In genomic region chr10:100928039-100928438, GRCh38 we compare ENCODE assay signal across 2 cellular contexts.
TF ChIP-seq lines count a peak whose summit lies in the region.

No MANE protein-coding gene starts in this region.

TF ChIP-seq in SK-N-SH treated with all-trans-retinoic acid at 6 μM for 48 hours, 23 proteins besides CTCF, POLR2A, EP300 and RAD21:
- TF ChIP-seq ZNF70 (CRISPR knock-in tag; IDR thresholded peaks at IDR 0.05) = no peak
- no peak for TF ChIP-seq ESRRG (CRISPR knock-in tag; IDR thresholded peaks at IDR 0.05)
- TF ChIP-seq ZNF565 (CRISPR knock-in tag; conservative IDR thresholded peaks at IDR 0.05; ENCODE audit: low read depth) = no peak
- TF ChIP-seq ISL1 (CRISPR knock-in tag; IDR thresholded peaks at IDR 0.05) = 0 out of 2 replicates have a peak, but pooled peaks have one; percentile 15

TF ChIP-seq in SK-N-SH, 30 proteins besides CTCF, POLR2A, EP300 and RAD21:
- TF ChIP-seq RXRA (IDR thresholded peaks at IDR 0.05; ENCODE audit: borderline replicate concordance, low read depth) (no peak), NRF1 (IDR thresholded peaks at IDR 0.05; ENCODE audit: low read depth, low read length) (no peak), SMC3 (IDR thresholded peaks at IDR 0.05; ENCODE audit: low read depth, low read length) (no peak), JUND (IDR thresholded peaks at IDR 0.05) (no peak), POLR2AphosphoS5 (IDR thresholded peaks at IDR 0.05; ENCODE audit: low read depth, low read length) (no peak), YY1 (IDR thresholded peaks at IDR 0.05; ENCODE audit: low read depth) (no peak), SIN3A (IDR thresholded peaks at IDR 0.05; ENCODE audit: borderline replicate concordance, low read depth, low read length) (no peak)
- TF ChIP-seq, protein P1, sequence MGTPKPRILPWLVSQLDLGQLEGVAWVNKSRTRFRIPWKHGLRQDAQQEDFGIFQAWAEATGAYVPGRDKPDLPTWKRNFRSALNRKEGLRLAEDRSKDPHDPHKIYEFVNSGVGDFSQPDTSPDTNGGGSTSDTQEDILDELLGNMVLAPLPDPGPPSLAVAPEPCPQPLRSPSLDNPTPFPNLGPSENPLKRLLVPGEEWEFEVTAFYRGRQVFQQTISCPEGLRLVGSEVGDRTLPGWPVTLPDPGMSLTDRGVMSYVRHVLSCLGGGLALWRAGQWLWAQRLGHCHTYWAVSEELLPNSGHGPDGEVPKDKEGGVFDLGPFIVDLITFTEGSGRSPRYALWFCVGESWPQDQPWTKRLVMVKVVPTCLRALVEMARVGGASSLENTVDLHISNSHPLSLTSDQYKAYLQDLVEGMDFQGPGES (IDR thresholded peaks at IDR 0.05; ENCODE audit: low read depth, low read length) = no peak
